In genomic region chr3:50616770-50617095, GRCh38 we compare ENCODE assay signal across 8 cellular contexts. TPM values are rescaled to one million over a fixed set of nuclear protein-coding genes. Genes with fewer than 3 reads are reported as not detected.
DNase-seq lines count a peak whose midpoint lies in the region; ATAC-seq lines count a peak whose summit lies in the region.

No MANE protein-coding gene starts in this region.

- DNase-seq in AG08396 (ENCODE audit: low spot score) (peak; percentile 96), NCI-H460 (ENCODE audit: extremely low read depth, low read depth) (peak; percentile 83), cerebellum (ENCODE audit: low spot score) (peak; percentile 81)
- peak; percentile 92 for DNase-seq in activated CD4-positive, CD25-positive, alpha-beta regulatory T cell treated with anti-CD3 and anti-CD28 coated beads, Interleukin-2, amount 50 U/mL, for 72 hours
- peak; percentile 88 to 95 (median 90) for DNase-seq in stimulated activated CD4-positive, alpha-beta T cell treated with anti-CD3 and anti-CD28 coated beads, Interleukin-1b, Interleukin-23, amount 100 ng/mL, for 24 hours (ENCODE audit: low read depth in 4 of 4, low spot score in 1 of 4)

- H3K27ac ChIP-seq in layer of hippocampus (ENCODE audit: low read depth, low read length): peak overlapping the region; percentile 58

- H3K27me3 ChIP-seq in layer of hippocampus (ENCODE audit: control insufficient read depth, insufficient read depth, low read length): no peaks in the 10 kb centered on the region

- ATAC-seq in GM18907 (IDR thresholded peaks at IDR 0.05; ENCODE audit: unreplicated experiment) (peak; percentile 73), HG03108 (IDR thresholded peaks at IDR 0.05; ENCODE audit: unreplicated experiment) (peak; percentile 65)

RNA-seq across cellular contexts. Expression of gene MAPKAPK3, which starts 0.2 kb away (rescaled TPM):
- 31.6 and 39.4 TPM in 2 replicates for total RNA-seq in NCI-H460 (2014; rRNA removed; shearing (Covaris generic))
- 27.8 and 39.7 TPM in 2 replicates for polyA plus RNA-seq in NCI-H460 (2014; cell fraction: nucleus; rRNA removed)
- 12.2 TPM for total RNA-seq in cerebellum

RNA-seq across cellular contexts. Expression of gene CISH, which starts 5.2 kb away (rescaled TPM):
- total RNA-seq in NCI-H460 (2014; rRNA removed; shearing (Covaris generic)): 0.20 and 0.40 TPM in 2 replicates
- polyA plus RNA-seq in NCI-H460 (2014; cell fraction: nucleus; rRNA removed): 0.18 and 1.8 TPM in 2 replicates
- 1.4 TPM for total RNA-seq in cerebellum

RNA-seq across cellular contexts. Expression of gene HEMK1, which starts 47.4 kb away (rescaled TPM):
- 7.0 and 12.0 TPM in 2 replicates for total RNA-seq in NCI-H460 (2014; rRNA removed; shearing (Covaris generic))
- polyA plus RNA-seq in NCI-H460 (2014; cell fraction: nucleus; rRNA removed): 25.5 and 33.0 TPM in 2 replicates
- total RNA-seq in cerebellum: 9.0 TPM

RNA-seq across cellular contexts. Expression of gene C3orf18, which starts 49.2 kb away (rescaled TPM):
- 3.2 and 3.5 TPM in 2 replicates for total RNA-seq in NCI-H460 (2014; rRNA removed; shearing (Covaris generic))
- polyA plus RNA-seq in NCI-H460 (2014; cell fraction: nucleus; rRNA removed): 4.9 and 6.4 TPM in 2 replicates
- total RNA-seq in cerebellum: 15.8 TPM

RNA-seq across cellular contexts. Expression of gene DOCK3, which starts 58.0 kb away (rescaled TPM):
- 1.9 and 2.2 TPM in 2 replicates for total RNA-seq in NCI-H460 (2014; rRNA removed; shearing (Covaris generic))
- polyA plus RNA-seq in NCI-H460 (2014; cell fraction: nucleus; rRNA removed): 2.4 and 3.4 TPM in 2 replicates
- total RNA-seq in cerebellum: 30.4 TPM

Comparison
In these comparisons a context has a peak if more than half of its experiments do, and no peak if none do; other contexts are left out.
1. Peak in every context shown above with its lines: DNase-seq, ATAC-seq and H3K27ac ChIP-seq.